Comparison of ENCODE assay signal across 21 cellular contexts in genomic region chr1:211934315-211934714, GRCh38.
A peak's percentile ranks its signal among the peaks of the same experiment; 100 is the strongest.
DNase-seq lines count a peak whose midpoint lies in the region; ATAC-seq, FAIRE-seq and TF ChIP-seq lines count a peak whose summit lies in the region.
"Had no signal": no experiment of that assay in that cellular context is flagged by ENCODE, and none has a peak within 500 bp of the region (broad histone marks: within the 10 kb centered on the region; RNA-seq: fewer than 3 reads in every experiment).

No MANE protein-coding gene starts in this region.

- TF ChIP-seq RAD21 in GM12878 (IDR thresholded peaks at IDR 0.05; ENCODE audit: insufficient read depth, low read depth, low read length): no peak

- H3K4me3 ChIP-seq in PC-3 (ENCODE audit: low read length) (no peak overlapping the region), GM12878 (no peak overlapping the region), tibial artery (no peak overlapping the region)
- H3K4me3 ChIP-seq: PC-9 had no signal

- H3K9me3 ChIP-seq in PC-3 (ENCODE audit: low read length): no peaks in the 10 kb centered on the region
- H3K9me3 ChIP-seq in GM12878 (replicated peaks; ENCODE audit: control insufficient read depth, insufficient read depth, low read length): no peaks in the 10 kb centered on the region
- H3K9me3 ChIP-seq in tibial artery: no peaks in the 10 kb centered on the region

- no peaks in the 10 kb centered on the region for H3K79me2 ChIP-seq in PC-3 (ENCODE audit: low read length)
- H3K79me2 ChIP-seq in GM12878 (ENCODE audit: control insufficient read depth, insufficient read depth, low read length): no peaks in the 10 kb centered on the region; the same call in 1 of the 2 replicates

- intact Hi-C loops in PC-3 (cut with micrococcal nuclease) (no loop called here), GM12878 (cut with micrococcal nuclease; ENCODE audit: unreplicated experiment) (no loop called here), tibial artery (cut with DNase I; ENCODE audit: low total_unique reads) (no loop called here)

- TF ChIP-seq CTCF in PC-3 (conservative IDR thresholded peaks at IDR 0.05; ENCODE audit: low read depth, low read length) (no peak), GM12878 (IDR thresholded peaks at IDR 0.05 in 2 of 3, conservative IDR thresholded peaks at IDR 0.05 in 1 of 3; ENCODE audit: control insufficient read depth in 2 of 3, extremely low read depth in 1 of 3, insufficient read depth in 1 of 3, low read depth in 3 of 3, low read length in 3 of 3) (no peak), tibial artery (IDR thresholded peaks at IDR 0.05) (no peak)

- TF ChIP-seq EP300 in GM12878 (IDR thresholded peaks at IDR 0.05; ENCODE audit: borderline replicate concordance in 1 of 2, control insufficient read depth in 1 of 2, low read depth in 2 of 2, low read length in 2 of 2): no peak

- peaks cover 10% of the 10 kb centered on the region for H3K27me3 Mint-ChIP-seq in activated T-cell treated with anti-CD3 and anti-CD28 coated beads, Interleukin-2, amount 50 U/mL, for 72 hours (ENCODE audit: low read depth)
- peaks cover 4% of the 10 kb centered on the region for H3K27me3 Mint-ChIP-seq in activated T-cell treated with anti-CD3 and anti-CD28 coated beads, Interleukin-2, amount 50 U/mL, for 4 hours (ENCODE audit: low read depth)
- H3K27me3 Mint-ChIP-seq: B cell had no signal

- H3K27ac Mint-ChIP-seq in activated T-cell treated with anti-CD3 and anti-CD28 coated beads, Interleukin-2, amount 50 U/mL, for 72 hours: peak overlapping the region; percentile 55
- H3K27ac Mint-ChIP-seq: B cell had no signal

- H3K4me1 ChIP-seq in PC-3 (ENCODE audit: insufficient read depth, low read length) (peaks cover 4% of the 10 kb centered on the region), GM12878 (ENCODE audit: control insufficient read depth, insufficient read depth, low read length) (peaks cover 55% of the 10 kb centered on the region), tibial artery (peaks cover 0 to 12% (median 0%) of the 10 kb centered on the region in 4 donors)

- FAIRE-seq in GM12892 (lab: Jason Lieb, UNC) (peak; percentile 66), GM12878 (lab: Jason Lieb, UNC) (no peak)
- FAIRE-seq: A204.1, D721Med, H1 had no signal

- no peak for ATAC-seq in activated T-cell treated with anti-CD3 and anti-CD28 coated beads, Interleukin-2, amount 50 U/mL, for 72 hours (replicated peaks in 1 of 2)
- no peak for ATAC-seq in activated T-cell treated with anti-CD3 and anti-CD28 coated beads, Interleukin-2, amount 50 U/mL, for 4 hours
- ATAC-seq in PC-3 (peak; percentile 10; the same call in 1 of the 2 replicates), GM12878 (peak; percentile 4), GM18511 (IDR thresholded peaks at IDR 0.05; ENCODE audit: unreplicated experiment) (no peak)
- ATAC-seq: HCT116 had no signal

- RAD21 ChIA-PET in GM12878 (lab: Charles Lee; ENCODE audit: unreplicated experiment): interaction anchor here (0.9 to 2.6 kb wide), 8 partner anchors 18 to 254 kb away, joined by 4 to 54 read pairs (median 10); partner anchors contain the start of genes DTL and INTS7

- CTCF ChIA-PET in PC-3 (lab: Charles Lee) (no interaction called here), GM12878 (lab: Yijun Ruan, JAX) (interaction anchor here (1.0 to 3.3 kb wide), 8 partner anchors 10 to 254 kb away, joined by 3 to 26 read pairs (median 4); partner anchors contain the start of genes DTL and INTS7)

- H3K9me3 Mint-ChIP-seq in activated T-cell treated with anti-CD3 and anti-CD28 coated beads, Interleukin-2, amount 50 U/mL, for 72 hours: no peaks in the 10 kb centered on the region
- no peaks in the 10 kb centered on the region for H3K9me3 Mint-ChIP-seq in activated T-cell treated with anti-CD3 and anti-CD28 coated beads, Interleukin-2, amount 50 U/mL, for 4 hours

- 22% methylated on average over 4 of the region's 4 CpGs for WGBS in GM12878 (ENCODE audit: insufficient coverage, insufficient replicate concordance, low lambda C conversion rate, missing lambda C conversion rate)

- H3K36me3 Mint-ChIP-seq in activated T-cell treated with anti-CD3 and anti-CD28 coated beads, Interleukin-2, amount 50 U/mL, for 72 hours (ENCODE audit: insufficient read depth in 2 of 2): no peaks in the 10 kb centered on the region
- H3K36me3 Mint-ChIP-seq in activated T-cell treated with anti-CD3 and anti-CD28 coated beads, Interleukin-2, amount 50 U/mL, for 4 hours (ENCODE audit: insufficient read depth): no peaks in the 10 kb centered on the region

- H3K9ac ChIP-seq in PC-3 (ENCODE audit: low read length) (no peak overlapping the region), GM12878 (ENCODE audit: control insufficient read depth, insufficient read depth, low read length) (peak overlapping the region; percentile 24)

- BruUV-seq in PC-3 (replicated peaks; lab: Mats Ljungman, UMichigan): no TSS peak
- BruUV-seq in GM12878 (replicated peaks; lab: Mats Ljungman, UMichigan): no TSS peak

- H3K9me2 ChIP-seq in PC-3 (replicated peaks; ENCODE audit: low read length): no peaks in the 10 kb centered on the region

- H4K20me1 ChIP-seq in PC-3 (ENCODE audit: low read length) (no peaks in the 10 kb centered on the region), GM12878 (ENCODE audit: control insufficient read depth, insufficient read depth) (no peaks in the 10 kb centered on the region)

- in situ Hi-C loops in GM12878 (cut with MboI): no loop called here

- H3K36me3 ChIP-seq in PC-3 (ENCODE audit: low read depth, low read length): no peaks in the 10 kb centered on the region
- no peaks in the 10 kb centered on the region for H3K36me3 ChIP-seq in GM12878 (ENCODE audit: control insufficient read depth in 2 of 2, insufficient read depth in 2 of 2, low read length in 1 of 2)
- no peaks in the 10 kb centered on the region for H3K36me3 ChIP-seq in tibial artery

- H3K27ac ChIP-seq in PC-3 (ENCODE audit: low read length): no peak overlapping the region
- peak overlapping the region; percentile 68 for H3K27ac ChIP-seq in GM12878 (ENCODE audit: control insufficient read depth, insufficient read depth)
- no peak overlapping the region for H3K27ac ChIP-seq in tibial artery
- H3K27ac ChIP-seq: PC-9, RWPE1 had no signal

- H2AFZ ChIP-seq in PC-3 (ENCODE audit: low read length) (no peak overlapping the region), GM12878 (ENCODE audit: control insufficient read depth, low read depth, low read length) (peak overlapping the region; percentile 24)
- H2AFZ ChIP-seq: PC-9 had no signal

- no peaks in the 10 kb centered on the region for H3F3A ChIP-seq in PC-3 (ENCODE audit: low read length, unreplicated experiment)

- TF ChIP-seq POLR2A in GM12892 (IDR thresholded peaks at IDR 0.05; ENCODE audit: low read depth, low read length) (no peak), GM12878 (IDR thresholded peaks at IDR 0.05; ENCODE audit: low read depth, low read length) (peak; percentile 40; the same call in 1 of the 2 replicates)

- H3K4me2 ChIP-seq in PC-3 (ENCODE audit: low read length) (no peak overlapping the region), GM12878 (ENCODE audit: control insufficient read depth, insufficient read depth) (peak overlapping the region; percentile 43)
- H3K4me2 ChIP-seq: PC-9 had no signal

- no peaks in the 10 kb centered on the region for H3K27me3 ChIP-seq in PC-3 (ENCODE audit: low read length)
- no peaks in the 10 kb centered on the region for H3K27me3 ChIP-seq in GM12878 (replicated peaks in 1 of 2; ENCODE audit: control insufficient read depth in 2 of 2, insufficient read depth in 2 of 2, low read length in 1 of 2)
- H3K27me3 ChIP-seq in tibial artery: peaks cover 0 to 3% of the 10 kb centered on the region in 2 donors

- H3K4me3 Mint-ChIP-seq in activated T-cell treated with anti-CD3 and anti-CD28 coated beads, Interleukin-2, amount 50 U/mL, for 72 hours: no peak overlapping the region
- H3K4me3 Mint-ChIP-seq in activated T-cell treated with anti-CD3 and anti-CD28 coated beads, Interleukin-2, amount 50 U/mL, for 4 hours: no peak overlapping the region
- H3K4me3 Mint-ChIP-seq: B cell, CD14-positive monocyte had no signal

- H3K4me1 Mint-ChIP-seq in activated T-cell treated with anti-CD3 and anti-CD28 coated beads, Interleukin-2, amount 50 U/mL, for 72 hours (ENCODE audit: low read depth): peaks cover 55% of the 10 kb centered on the region
- H3K4me1 Mint-ChIP-seq in activated T-cell treated with anti-CD3 and anti-CD28 coated beads, Interleukin-2, amount 50 U/mL, for 4 hours (ENCODE audit: low read depth): peaks cover 35% of the 10 kb centered on the region

- POLR2A ChIA-PET in PC-3 (lab: Charles Lee; ENCODE audit: unreplicated experiment) (no interaction called here), GM12878 (lab: Charles Lee) (interaction anchor here (0.5 to 2.3 kb wide), 9 partner anchors 17 to 321 kb away, joined by 3 to 12 read pairs (median 4); no protein-coding TSS in a partner anchor)

- SMC1A ChIA-PET in GM12878 (lab: Charles Lee; ENCODE audit: uncharacterized antibody, unreplicated experiment): interaction anchor here (0.6 to 3.7 kb wide), 24 partner anchors 12 to 524 kb away, joined by 3 to 30 read pairs (median 4); partner anchors contain the start of genes DTL and INTS7

- no peak for DNase-seq in activated T-cell treated with anti-CD3 and anti-CD28 coated beads, Interleukin-2, amount 50 U/mL, for 72 hours
- DNase-seq in activated T-cell treated with anti-CD3 and anti-CD28 coated beads, Interleukin-2, amount 50 U/mL, for 4 hours: no peak
- DNase-seq in GM12892 (ENCODE audit: insufficient read length) (no peak), PC-3 (no peak), GM12878 (ENCODE audit: low read depth, low spot score) (no peak), tibial artery (no peak), NCI-H2029 (lab: John Stamatoyannopoulos, UW) (no peak)
- DNase-seq: Karpas-422, NCI-H1694 treated with DMSO at 0.1 percent for 48 hours, NCI-H446, NCI-H526, PC-9, SIG-M5 had no signal

TF ChIP-seq in GM12878, 131 proteins besides CTCF, POLR2A, EP300 and RAD21:
- peak; percentile 11 to 26; a peak in 2 of 4 replicates for TF ChIP-seq IKZF2 (IDR thresholded peaks at IDR 0.05)
- no peak for TF ChIP-seq SPI1 (IDR thresholded peaks at IDR 0.05; ENCODE audit: borderline replicate concordance, insufficient read depth, low read depth, low read length)
- TF ChIP-seq KLF5 (IDR thresholded peaks at IDR 0.05; ENCODE audit: partially characterized antibody): no peak
- no peak for TF ChIP-seq JUNB (IDR thresholded peaks at IDR 0.05)
- peak; percentile 54 to 69; a peak in 3 of 4 replicates for TF ChIP-seq BHLHE40 (IDR thresholded peaks at IDR 0.05; ENCODE audit: borderline replicate concordance in 1 of 2, low read depth in 2 of 2, low read length in 1 of 2)
TF ChIP-seq in GM12878: peak in this region for 2.

Comparison
In these comparisons a context has a peak if more than half of its experiments do, and no peak if none do; other contexts are left out.
1. ATAC-seq: peak in PC-3 (single experiment) and GM12878 (single experiment); none in activated T-cell treated with anti-CD3 and anti-CD28 coated beads, Interleukin-2, amount 50 U/mL, for 72 hours (0 of 2), activated T-cell treated with anti-CD3 and anti-CD28 coated beads, Interleukin-2, amount 50 U/mL, for 4 hours (0 of 2) and GM18511 (single experiment).